In genomic region chrX:124346877-124347241, GRCh38 we compare ENCODE assay signal across 1 cellular context.
TF ChIP-seq lines count a peak whose summit lies in the region.

No MANE protein-coding gene starts in this region.

TF ChIP-seq in IMR-90, 13 proteins besides CTCF, POLR2A, EP300 and RAD21:
- TF ChIP-seq ELK1 (IDR thresholded peaks at IDR 0.05; ENCODE audit: borderline replicate concordance, low read depth, low read length) (no peak), SMC3 (IDR thresholded peaks at IDR 0.05; ENCODE audit: low read depth, low read length) (no peak), MAFK (IDR thresholded peaks at IDR 0.05; ENCODE audit: low read depth, low read length) (no peak), NFE2L2 (IDR thresholded peaks at IDR 0.05; ENCODE audit: low read depth, low read length) (no peak), MAZ (IDR thresholded peaks at IDR 0.05; ENCODE audit: borderline replicate concordance, low read depth, low read length) (no peak), CEBPB (IDR thresholded peaks at IDR 0.05; ENCODE audit: low read depth, low read length) (no peak), FOS (IDR thresholded peaks at IDR 0.05; ENCODE audit: low read depth, low read length) (no peak), RFX5 (IDR thresholded peaks at IDR 0.05; ENCODE audit: low read depth, low read length) (no peak), MXI1 (IDR thresholded peaks at IDR 0.05; ENCODE audit: borderline replicate concordance, low read depth, low read length) (no peak), RCOR1 (IDR thresholded peaks at IDR 0.05; ENCODE audit: insufficient replicate concordance, low read length) (no peak), USF2 (IDR thresholded peaks at IDR 0.05; ENCODE audit: low read depth, low read length) (no peak), BHLHE40 (IDR thresholded peaks at IDR 0.05; ENCODE audit: low read depth, low read length) (no peak), CHD1 (IDR thresholded peaks at IDR 0.05; ENCODE audit: low read depth, low read length) (no peak)
